Comparison of ENCODE assay signal across 13 cellular contexts in the genomic region with DNA sequence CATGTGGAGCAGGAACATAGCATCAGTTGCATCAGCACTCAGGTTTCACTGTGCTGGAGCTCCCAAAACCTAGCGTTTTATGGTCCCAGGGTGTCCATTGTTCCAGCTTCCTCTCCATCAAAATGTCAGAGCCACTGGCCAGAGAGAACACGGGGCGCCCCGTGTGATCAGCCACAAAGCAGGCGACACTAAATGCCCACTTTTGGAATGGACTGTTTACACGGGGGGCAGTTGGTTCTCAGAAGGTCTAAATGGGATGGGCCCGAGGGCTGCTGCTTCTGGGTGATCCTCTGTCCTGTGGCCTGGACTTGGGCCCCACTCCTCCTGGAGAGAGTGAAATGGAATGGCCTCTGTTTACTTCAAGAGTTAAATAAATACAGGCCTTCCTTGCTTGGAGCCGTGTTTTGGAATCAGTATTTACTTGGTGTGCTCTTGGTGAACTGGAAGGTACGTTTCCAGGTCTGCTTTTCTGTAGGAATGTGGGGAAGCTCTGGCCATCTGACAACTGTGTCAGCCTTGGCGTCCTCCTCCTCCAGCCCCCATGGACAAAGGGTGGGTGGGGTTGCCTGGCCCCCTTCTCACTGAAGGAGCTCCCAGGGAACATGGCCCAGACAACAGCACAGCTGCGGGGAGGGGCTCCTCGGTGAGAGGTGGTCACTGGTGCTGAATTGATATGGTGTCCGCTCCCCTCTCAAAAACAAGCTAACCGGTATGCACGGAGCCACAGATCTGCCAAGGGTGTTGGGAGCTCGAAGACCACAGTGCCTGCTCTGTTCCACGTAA. TPM values are rescaled to one million over a fixed set of nuclear protein-coding genes. Genes with fewer than 3 reads are reported as not detected.
DNase-seq lines count a peak whose midpoint lies in the region; ATAC-seq and TF ChIP-seq lines count a peak whose summit lies in the region.
"Had no signal": no experiment of that assay in that cellular context is flagged by ENCODE, and none has a peak within 500 bp of the region (broad histone marks: within the 10 kb centered on the region; RNA-seq: fewer than 3 reads in every experiment).

No MANE protein-coding gene starts in this region.

- TF ChIP-seq POLR2A in right lobe of liver (IDR thresholded peaks at IDR 0.05), result no peak
- TF ChIP-seq POLR2A in stomach (IDR thresholded peaks at IDR 0.05), result no peak

- H3K27ac Mint-ChIP-seq in GM23338, result 0 out of 2 replicates have a peak overlapping the region, but pooled peaks have one; percentile 6
- peak overlapping the region; percentile 55 for H3K27ac Mint-ChIP-seq in WTC11
- H3K27ac Mint-ChIP-seq in activated T-cell treated with anti-CD3 and anti-CD28 coated beads, Interleukin-2, amount 50 U/mL, for 24 hours, result no peak overlapping the region
- H3K27ac Mint-ChIP-seq in stimulated activated effector memory CD8-positive, alpha-beta T cell treated with anti-CD3 and anti-CD28 coated beads, Interleukin-12 subunit alpha, Interleukin-12 subunit beta, amount 100 ng/mL, for 72 hours, result no peak overlapping the region

- POLR2A ChIA-PET in WTC11 (lab: Charles Lee), result interaction anchor here (1.0 kb wide), 1 partner anchor 10 kb away, joined by 3 read pairs; no protein-coding TSS in a partner anchor

- no peak overlapping the region for H3K4me3 ChIP-seq in GM23338
- no peak overlapping the region for H3K4me3 ChIP-seq in right lobe of liver
- no peak overlapping the region for H3K4me3 ChIP-seq in stomach

- H4K20me1 ChIP-seq in GM23338 (replicated peaks; ENCODE audit: insufficient read depth), result peaks cover 5% of the 10 kb centered on the region; the same call in 1 of the 2 replicates

- no peaks in the 10 kb centered on the region for H3K9me3 ChIP-seq in right lobe of liver
- H3K9me3 ChIP-seq in stomach, result no peaks in the 10 kb centered on the region

- H3K36me3 Mint-ChIP-seq in GM23338 (ENCODE audit: low read depth), result no peaks in the 10 kb centered on the region
- H3K36me3 Mint-ChIP-seq in WTC11, result no peaks in the 10 kb centered on the region
- H3K36me3 Mint-ChIP-seq in activated T-cell treated with anti-CD3 and anti-CD28 coated beads, Interleukin-2, amount 50 U/mL, for 24 hours (ENCODE audit: low read depth), result no peaks in the 10 kb centered on the region
- no peaks in the 10 kb centered on the region for H3K36me3 Mint-ChIP-seq in stimulated activated effector memory CD8-positive, alpha-beta T cell treated with anti-CD3 and anti-CD28 coated beads, Interleukin-12 subunit alpha, Interleukin-12 subunit beta, amount 100 ng/mL, for 72 hours

- CTCF ChIA-PET in WTC11 (lab: Charles Lee), result interaction anchor here (1.0 to 4.3 kb wide), 4 partner anchors 10 to 82 kb away, joined by 3 to 20 read pairs (median 6); no protein-coding TSS in a partner anchor

- no peaks in the 10 kb centered on the region for H3K79me2 ChIP-seq in GM23338 (replicated peaks; ENCODE audit: insufficient read depth)

- intact Hi-C loops in right lobe of liver (cut with DNase I), result no loop called here
- intact Hi-C loops in stomach (cut with DNase I; ENCODE audit: low total_unique reads), result no loop called here

- H3K27me3 Mint-ChIP-seq in GM23338 (ENCODE audit: insufficient read depth, low read depth, poor library complexity) (peaks cover 9% of the 10 kb centered on the region), WTC11 (ENCODE audit: low read depth) (no peaks in the 10 kb centered on the region)
- peaks cover 4% of the 10 kb centered on the region for H3K27me3 Mint-ChIP-seq in activated T-cell treated with anti-CD3 and anti-CD28 coated beads, Interleukin-2, amount 50 U/mL, for 24 hours

- H3K4me2 ChIP-seq in GM23338, result no peak overlapping the region

- TF ChIP-seq CTCF in GM23338 (conservative IDR thresholded peaks at IDR 0.05; ENCODE audit: low read depth in 2 of 2), result no peak
- no peak for TF ChIP-seq CTCF in WTC11 (IDR thresholded peaks at IDR 0.05)
- no peak for TF ChIP-seq CTCF in right lobe of liver (IDR thresholded peaks at IDR 0.05)
- no peak for TF ChIP-seq CTCF in stomach (IDR thresholded peaks at IDR 0.05)

- H3K9me3 Mint-ChIP-seq in GM23338, result no peaks in the 10 kb centered on the region
- no peaks in the 10 kb centered on the region for H3K9me3 Mint-ChIP-seq in WTC11
- H3K9me3 Mint-ChIP-seq in activated T-cell treated with anti-CD3 and anti-CD28 coated beads, Interleukin-2, amount 50 U/mL, for 24 hours, result no peaks in the 10 kb centered on the region
- no peaks in the 10 kb centered on the region for H3K9me3 Mint-ChIP-seq in stimulated activated effector memory CD8-positive, alpha-beta T cell treated with anti-CD3 and anti-CD28 coated beads, Interleukin-12 subunit alpha, Interleukin-12 subunit beta, amount 100 ng/mL, for 72 hours

- peaks cover 16% of the 10 kb centered on the region; the same call in 1 of the 2 replicates for H3K4me1 ChIP-seq in GM23338 (ENCODE audit: insufficient read depth)
- H3K4me1 ChIP-seq in right lobe of liver, result peaks cover 0 to 32% (median 9%) of the 10 kb centered on the region in 4 donors
- H3K4me1 ChIP-seq in stomach, result peaks cover 17 to 38% (median 20%) of the 10 kb centered on the region in 4 donors

- H3F3A ChIP-seq in GM23338 (replicated peaks; ENCODE audit: low read depth), result no peaks in the 10 kb centered on the region

- no peak overlapping the region for H2AFZ ChIP-seq in GM23338

- H3K4me1 Mint-ChIP-seq in GM23338, result peaks cover 31% of the 10 kb centered on the region
- H3K4me1 Mint-ChIP-seq in WTC11, result peaks cover 21% of the 10 kb centered on the region
- no peaks in the 10 kb centered on the region for H3K4me1 Mint-ChIP-seq in activated T-cell treated with anti-CD3 and anti-CD28 coated beads, Interleukin-2, amount 50 U/mL, for 24 hours (ENCODE audit: low read depth)
- H3K4me1 Mint-ChIP-seq in stimulated activated effector memory CD8-positive, alpha-beta T cell treated with anti-CD3 and anti-CD28 coated beads, Interleukin-12 subunit alpha, Interleukin-12 subunit beta, amount 100 ng/mL, for 72 hours, result no peaks in the 10 kb centered on the region

- H3K27me3 ChIP-seq in GM23338 (ENCODE audit: insufficient read depth) (no peaks in the 10 kb centered on the region), right lobe of liver (no peaks in the 10 kb centered on the region), stomach (peaks cover 0 to 5% (median 0%) of the 10 kb centered on the region in 3 donors)

- H3K4me3 Mint-ChIP-seq in GM23338, result no peak overlapping the region
- no peak overlapping the region for H3K4me3 Mint-ChIP-seq in WTC11
- no peak overlapping the region for H3K4me3 Mint-ChIP-seq in activated T-cell treated with anti-CD3 and anti-CD28 coated beads, Interleukin-2, amount 50 U/mL, for 24 hours
- H3K4me3 Mint-ChIP-seq in stimulated activated effector memory CD8-positive, alpha-beta T cell treated with anti-CD3 and anti-CD28 coated beads, Interleukin-12 subunit alpha, Interleukin-12 subunit beta, amount 100 ng/mL, for 72 hours, result no peak overlapping the region

- H3K9me2 ChIP-seq in GM23338 (ENCODE audit: insufficient read depth), result no peaks in the 10 kb centered on the region

- TF ChIP-seq EP300 in stomach (IDR thresholded peaks at IDR 0.05), result no peak

- ATAC-seq in GM23338 (no peak; the same call in 2 of the 3 replicates), WTC11 (no peak), right lobe of liver (peak; percentile 31 to 59 (median 38)), HG03045 (IDR thresholded peaks at IDR 0.05; ENCODE audit: unreplicated experiment) (no peak)
- no peak for ATAC-seq in stimulated activated effector memory CD8-positive, alpha-beta T cell treated with anti-CD3 and anti-CD28 coated beads, Interleukin-12 subunit alpha, Interleukin-12 subunit beta, amount 100 ng/mL, for 72 hours

- DNase-seq in GM23338 (ENCODE audit: low spot score) (no peak), WTC11 (ENCODE audit: low spot score) (no peak), right lobe of liver (peak; percentile 10 to 76 (median 31)), stomach (peak; percentile 24), NAMALWA (ENCODE audit: low spot score) (no peak)
- DNase-seq in activated T-cell treated with anti-CD3 and anti-CD28 coated beads, Interleukin-2, amount 50 U/mL, for 24 hours, result no peak
- DNase-seq in stimulated activated effector memory CD8-positive, alpha-beta T cell treated with anti-CD3 and anti-CD28 coated beads, Interleukin-12 subunit alpha, Interleukin-12 subunit beta, amount 100 ng/mL, for 72 hours (ENCODE audit: low spot score in 2 of 2), result no peak
- DNase-seq: Kasumi-1, NCI-H1417 treated with DMSO at 0.1 percent for 48 hours, NCI-H2029 treated with DMSO at 0.1 percent for 48 hours, NCI-H524, SHP77 treated with DMSO at 0.1 percent for 48 hours had no signal

- 45% methylated on average over 6 of the region's 17 CpGs for WGBS in right lobe of liver (ENCODE audit: insufficient coverage, low coverage, low lambda C conversion rate, missing lambda C conversion rate)
- WGBS in stomach, 5 donors, result 37 to 59% (median 48%) methylated on average over 16 to 17 of the region's 17 CpGs

- H3K27ac ChIP-seq in GM23338 (ENCODE audit: low read depth), result no peak overlapping the region
- H3K27ac ChIP-seq in right lobe of liver, result peak overlapping the region in 1 of 3 donors; percentile 87
- peak overlapping the region in 3 of 5 donors; percentile 15 to 46 (median 29) for H3K27ac ChIP-seq in stomach

- H3K36me3 ChIP-seq in GM23338 (ENCODE audit: insufficient read depth) (no peaks in the 10 kb centered on the region), right lobe of liver (no peaks in the 10 kb centered on the region), stomach (no peaks in the 10 kb centered on the region)

TF ChIP-seq in WTC11, 78 proteins besides CTCF, POLR2A, EP300 and RAD21:
- peak; percentile 39; the same call in 1 of the 2 replicates for TF ChIP-seq GABPB1 (CRISPR knock-in tag; IDR thresholded peaks at IDR 0.05)
- TF ChIP-seq, protein P1, sequence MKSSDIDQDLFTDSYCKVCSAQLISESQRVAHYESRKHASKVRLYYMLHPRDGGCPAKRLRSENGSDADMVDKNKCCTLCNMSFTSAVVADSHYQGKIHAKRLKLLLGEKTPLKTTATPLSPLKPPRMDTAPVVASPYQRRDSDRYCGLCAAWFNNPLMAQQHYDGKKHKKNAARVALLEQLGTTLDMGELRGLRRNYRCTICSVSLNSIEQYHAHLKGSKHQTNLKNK (CRISPR knock-in tag; IDR thresholded peaks at IDR 0.05), result no peak

RNA-seq across cellular contexts. Expression of a gene that starts 16.1 kb away (rescaled TPM):
- 22.9 and 25.6 TPM in 2 replicates for total RNA-seq in GM23338 (2014; rRNA removed; shearing (Covaris generic))
- polyA plus RNA-seq in GM23338 (2016; fragmentation: Nextera tagmentation; extraction: Ambion mirVana), result 4.8 and 7.4 TPM in 2 replicates
- 34.8 to 35.4 TPM (median 34.9 TPM) in 3 replicates for total RNA-seq in WTC11 (2021)
- total RNA-seq in right lobe of liver, result 10 to 100 TPM in 5 of 6 experiments, 1 to 10 TPM in 1; 9.6 to 18.4 (median 11.7) TPM
- total RNA-seq in stomach, result 100 to 1,000 TPM in 1 of 5 donors, 10 to 100 TPM in 4; 39.1 to 363 (median 58.6) TPM
- 10 to 100 TPM; 10.8 to 20.0 (median 13.3) TPM for polyA plus RNA-seq in stomach

Comparison
In these comparisons a context has a peak if more than half of its experiments do, and no peak if none do; other contexts are left out.
1. ATAC-seq: peak in right lobe of liver (4 of 4); none in GM23338 (single experiment), WTC11 (single experiment), stimulated activated effector memory CD8-positive, alpha-beta T cell treated with anti-CD3 and anti-CD28 coated beads, Interleukin-12 subunit alpha, Interleukin-12 subunit beta, amount 100 ng/mL, for 72 hours (single experiment) and HG03045 (single experiment).
2. DNase-seq: peak in right lobe of liver (3 of 3) and stomach (single experiment); none in GM23338 (single experiment), WTC11 (single experiment), NAMALWA (single experiment), activated T-cell treated with anti-CD3 and anti-CD28 coated beads, Interleukin-2, amount 50 U/mL, for 24 hours (single experiment) and stimulated activated effector memory CD8-positive, alpha-beta T cell treated with anti-CD3 and anti-CD28 coated beads, Interleukin-12 subunit alpha, Interleukin-12 subunit beta, amount 100 ng/mL, for 72 hours (0 of 2).
3. H3K27ac Mint-ChIP-seq: peak in GM23338 (single experiment) and WTC11 (single experiment); none in activated T-cell treated with anti-CD3 and anti-CD28 coated beads, Interleukin-2, amount 50 U/mL, for 24 hours (single experiment) and stimulated activated effector memory CD8-positive, alpha-beta T cell treated with anti-CD3 and anti-CD28 coated beads, Interleukin-12 subunit alpha, Interleukin-12 subunit beta, amount 100 ng/mL, for 72 hours (single experiment).